Comparison of ENCODE assay signal across 8 cellular contexts in the genomic region with DNA sequence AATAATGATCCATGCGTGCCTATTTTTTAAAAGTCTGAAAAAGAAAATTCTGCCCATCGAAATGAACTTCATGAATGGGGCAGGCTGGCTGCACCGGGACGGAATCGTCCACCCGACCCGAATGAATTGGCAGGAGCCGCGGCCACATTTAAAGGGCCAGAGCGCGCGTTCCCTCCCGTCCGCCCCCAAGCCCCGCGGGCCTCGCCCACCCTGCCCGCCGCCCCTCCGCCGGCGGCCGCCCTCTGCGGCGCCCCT. TPM values are rescaled to one million over a fixed set of nuclear protein-coding genes. Genes with fewer than 3 reads are reported as not detected.
DNase-seq lines count a peak whose midpoint lies in the region; ATAC-seq and TF ChIP-seq lines count a peak whose summit lies in the region.

No MANE protein-coding gene starts in this region.

- H3K36me3 Mint-ChIP-seq in activated T-helper 17 cell treated with anti-CD3 and anti-CD28 coated beads, Interleukin-2, amount 50 U/mL, for 72 hours (ENCODE audit: low read depth) = peaks cover 64% of the 10 kb centered on the region
- H3K36me3 Mint-ChIP-seq in type B pancreatic cell = peaks cover 19% of the 10 kb centered on the region

- peak; percentile 8 for ATAC-seq in GM18861 (IDR thresholded peaks at IDR 0.05; ENCODE audit: unreplicated experiment)
- ATAC-seq in HG02840 (IDR thresholded peaks at IDR 0.05; ENCODE audit: low FRiP score, unreplicated experiment) = peak; percentile 2
- ATAC-seq in activated T-helper 17 cell treated with anti-CD3 and anti-CD28 coated beads, Interleukin-2, amount 50 U/mL, for 72 hours (replicated peaks) = peak; percentile 3

- H3K4me1 Mint-ChIP-seq in activated T-helper 17 cell treated with anti-CD3 and anti-CD28 coated beads, Interleukin-2, amount 50 U/mL, for 72 hours = peaks cover 23% of the 10 kb centered on the region
- H3K4me1 Mint-ChIP-seq in type B pancreatic cell (ENCODE audit: unreplicated experiment) = peaks cover 22% of the 10 kb centered on the region

- H3K27me3 Mint-ChIP-seq in activated T-helper 17 cell treated with anti-CD3 and anti-CD28 coated beads, Interleukin-2, amount 50 U/mL, for 72 hours = peaks cover 17% of the 10 kb centered on the region
- H3K27me3 Mint-ChIP-seq in type B pancreatic cell = peaks cover 60% of the 10 kb centered on the region

- H3K27ac ChIP-seq in iPS-20b (ENCODE audit: low read length) = no peak overlapping the region

- H3K27me3 ChIP-seq in iPS-20b (ENCODE audit: insufficient read depth, low read length) = peaks cover 99% of the 10 kb centered on the region

- H3K36me3 ChIP-seq in iPS-20b (ENCODE audit: insufficient read depth, low read depth, low read length) = no peaks in the 10 kb centered on the region

- no peak overlapping the region for H3K9ac ChIP-seq in iPS-20b (ENCODE audit: low read depth, low read length)

- H3K9me3 ChIP-seq in iPS-20b (ENCODE audit: insufficient read depth, low read depth, low read length) = peaks cover 3% of the 10 kb centered on the region; the same call in 1 of the 2 replicates

- TF ChIP-seq CTCF in type B pancreatic cell (conservative IDR thresholded peaks at IDR 0.05) = no peak

- peaks cover 29% of the 10 kb centered on the region for H3K4me1 ChIP-seq in iPS-20b (ENCODE audit: insufficient read depth, low read length)

- H3K9me3 Mint-ChIP-seq in activated T-helper 17 cell treated with anti-CD3 and anti-CD28 coated beads, Interleukin-2, amount 50 U/mL, for 72 hours = no peaks in the 10 kb centered on the region
- no peaks in the 10 kb centered on the region for H3K9me3 Mint-ChIP-seq in type B pancreatic cell

- H3K4me3 Mint-ChIP-seq in activated T-helper 17 cell treated with anti-CD3 and anti-CD28 coated beads, Interleukin-2, amount 50 U/mL, for 72 hours = peak overlapping the region; percentile 98
- peak overlapping the region; percentile 97 for H3K4me3 Mint-ChIP-seq in type B pancreatic cell

- DNase-seq in type B pancreatic cell (ENCODE audit: extremely low spot score, unreplicated experiment) = no peak
- DNase-seq in NCI-H2029 treated with DMSO at 0.1 percent for 48 hours (lab: John Stamatoyannopoulos, UW) = no peak
- no peak for DNase-seq in retina
- DNase-seq in NCI-H510A (lab: John Stamatoyannopoulos, UW) = no peak

- H3K27ac Mint-ChIP-seq in activated T-helper 17 cell treated with anti-CD3 and anti-CD28 coated beads, Interleukin-2, amount 50 U/mL, for 72 hours = peak overlapping the region; percentile 97
- peak overlapping the region; percentile 97 for H3K27ac Mint-ChIP-seq in type B pancreatic cell

- peak overlapping the region; percentile 59 for H3K4me3 ChIP-seq in iPS-20b (ENCODE audit: low read length)

RNA-seq across cellular contexts. Expression of gene GATA3, which starts 0.3 kb away (rescaled TPM):
- total RNA-seq in activated T-helper 17 cell treated with anti-CD3 and anti-CD28 coated beads, Interleukin-2, amount 50 U/mL, for 72 hours = 10 to 100 TPM; 14.2 to 25.2 TPM
- total RNA-seq in type B pancreatic cell (ENCODE audit: low replicate concordance) = 18.5 and 71.4 TPM in 2 replicates
